1 cellular context compared by ENCODE assay signal in genomic region chr9:88660611-88661010, GRCh38.
TF ChIP-seq lines count a peak whose summit lies in the region.

No MANE protein-coding gene starts in this region.

TF ChIP-seq in HCT116, 20 proteins besides CTCF, POLR2A, EP300 and RAD21 (continued from another document):
- no peak for TF ChIP-seq EGR1 (IDR thresholded peaks at IDR 0.05; ENCODE audit: low read depth)
- TF ChIP-seq ZNF274 (IDR thresholded peaks at IDR 0.05; ENCODE audit: low read depth, low read length): no peak
- TF ChIP-seq CEBPB (IDR thresholded peaks at IDR 0.05; ENCODE audit: low read depth): no peak
- no peak for TF ChIP-seq YY1 (IDR thresholded peaks at IDR 0.05; ENCODE audit: extremely low read depth, insufficient replicate concordance, low read depth, low read length)
- no peak for TF ChIP-seq ATF3 (IDR thresholded peaks at IDR 0.05)
- no peak for TF ChIP-seq SP1 (IDR thresholded peaks at IDR 0.05; ENCODE audit: low read depth)
- TF ChIP-seq SIN3A (IDR thresholded peaks at IDR 0.05; ENCODE audit: low read depth): no peak
- no peak for TF ChIP-seq EZH2 (IDR thresholded peaks at IDR 0.05)
- TF ChIP-seq ELF1 (IDR thresholded peaks at IDR 0.05; ENCODE audit: borderline replicate concordance, low read depth): no peak
